Comparison of ENCODE assay signal across 5 cellular contexts in genomic region chr1:231127106-231127505, GRCh38. TPM values are rescaled to one million over a fixed set of nuclear protein-coding genes. Genes with fewer than 3 reads are reported as not detected.
"Had no signal": no experiment of that assay in that cellular context is flagged by ENCODE, and none has a peak within 500 bp of the region (broad histone marks: within the 10 kb centered on the region; RNA-seq: fewer than 3 reads in every experiment).

No MANE protein-coding gene starts in this region.

RNA-seq across cellular contexts. Expression of gene TRIM67, which starts 34.8 kb away (rescaled TPM):
- total RNA-seq: thoracic aorta, thyroid gland, upper lobe of right lung, ureter, vagina had no signal
